Comparison of ENCODE assay signal across 19 cellular contexts in the genomic region with DNA sequence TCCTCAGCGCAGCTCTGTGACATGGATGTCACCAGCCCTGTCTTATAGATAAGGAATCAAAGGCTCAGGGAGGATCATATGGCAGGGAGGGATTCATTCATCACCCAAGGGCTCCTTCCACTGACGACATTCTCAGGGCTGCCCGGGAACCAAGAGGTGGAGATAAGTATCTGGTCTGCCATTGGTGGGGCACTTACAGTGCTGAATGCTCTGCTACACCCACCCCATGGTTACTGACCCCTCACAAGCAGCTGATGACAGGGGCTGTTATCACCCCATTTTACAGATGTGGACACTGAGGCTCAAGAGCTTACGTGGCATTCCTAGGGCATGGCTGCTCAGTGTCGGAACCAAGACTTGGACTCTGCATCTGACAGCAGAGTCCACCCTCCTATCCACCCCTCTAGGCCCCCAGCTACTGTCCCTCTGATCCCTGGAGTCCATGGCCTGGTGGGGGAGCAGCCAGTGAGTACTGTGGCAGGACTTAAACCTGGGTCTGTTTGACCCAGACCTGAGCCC.
"Had no signal": no experiment of that assay in that cellular context is flagged by ENCODE, and none has a peak within 500 bp of the region (broad histone marks: within the 10 kb centered on the region; RNA-seq: fewer than 3 reads in every experiment).

No MANE protein-coding gene starts in this region.

- H3K4me1 ChIP-seq: left ventricle myocardium inferior, parathyroid adenoma, spleen, transverse colon had no signal

- DNase-seq: activated CD4-positive, alpha-beta T cell treated with anti-CD3 and anti-CD28 coated beads for 4 hours; activated CD4-positive, alpha-beta T cell treated with anti-CD3 and anti-CD28 coated beads, Interleukin-2, amount 50 U/mL, for 4 hours; activated gamma-delta T cell treated with Interleukin-2 at 50 U/mL for 16 hours; activated naive CD4-positive, alpha-beta T cell treated with anti-CD3 and anti-CD28 coated beads, Interleukin-2, amount 50 U/mL, for 16 hours; activated T-cell treated with anti-CD3 and anti-CD28 coated beads, Interleukin-2, amount 50 U/mL, for 4 hours; amniotic stem cell; caudate nucleus; effector CD4-positive, alpha-beta T cell; left ventricle myocardium inferior; mesendoderm; right cardiac atrium; spleen; stimulated activated naive CD4-positive, alpha-beta T cell treated with Interleukin-2 at 50 U/mL for 16 hours; transverse colon had no signal

- ATAC-seq: activated T-cell treated with anti-CD3 and anti-CD28 coated beads, Interleukin-2, amount 50 U/mL, for 4 hours; activated T-helper 17 cell treated with anti-CD3 and anti-CD28 coated beads, Interleukin-2, amount 50 U/mL, for 72 hours; right cardiac atrium had no signal

- H3K36me3 ChIP-seq: left ventricle myocardium inferior, spleen, transverse colon had no signal

- H3K27ac ChIP-seq: left ventricle myocardium inferior, parathyroid adenoma, spleen, transverse colon had no signal

- H2AFZ ChIP-seq: parathyroid adenoma had no signal

- H3K4me1 Mint-ChIP-seq: activated T-helper 17 cell treated with anti-CD3 and anti-CD28 coated beads, Interleukin-2, amount 50 U/mL, for 72 hours had no signal

- H3K9me3 ChIP-seq: left ventricle myocardium inferior, spleen, transverse colon had no signal

- H3K4me3 Mint-ChIP-seq: activated T-cell treated with anti-CD3 and anti-CD28 coated beads, Interleukin-2, amount 50 U/mL, for 4 hours; activated T-helper 17 cell treated with anti-CD3 and anti-CD28 coated beads, Interleukin-2, amount 50 U/mL, for 72 hours; dendritic cell treated with granulocyte-macrophage colony-stimulating factor and Interleukin-4, amounts not matched to agents 40 ng/mL and 50 ng/mL, for 4 days; nephron had no signal

- H3K9me3 Mint-ChIP-seq: activated T-cell treated with anti-CD3 and anti-CD28 coated beads, Interleukin-2, amount 50 U/mL, for 4 hours; activated T-helper 17 cell treated with anti-CD3 and anti-CD28 coated beads, Interleukin-2, amount 50 U/mL, for 72 hours; dendritic cell treated with granulocyte-macrophage colony-stimulating factor and Interleukin-4, amounts not matched to agents 40 ng/mL and 50 ng/mL, for 4 days; nephron had no signal

- H3K9ac ChIP-seq: parathyroid adenoma had no signal

- H3K4me3 ChIP-seq: left ventricle myocardium inferior, lung, spleen, transverse colon had no signal

- H3K27ac Mint-ChIP-seq: activated T-helper 17 cell treated with anti-CD3 and anti-CD28 coated beads, Interleukin-2, amount 50 U/mL, for 72 hours; dendritic cell treated with granulocyte-macrophage colony-stimulating factor and Interleukin-4, amounts not matched to agents 40 ng/mL and 50 ng/mL, for 4 days had no signal
